ENCODE assay signal across 8 cellular contexts in the genomic region with DNA sequence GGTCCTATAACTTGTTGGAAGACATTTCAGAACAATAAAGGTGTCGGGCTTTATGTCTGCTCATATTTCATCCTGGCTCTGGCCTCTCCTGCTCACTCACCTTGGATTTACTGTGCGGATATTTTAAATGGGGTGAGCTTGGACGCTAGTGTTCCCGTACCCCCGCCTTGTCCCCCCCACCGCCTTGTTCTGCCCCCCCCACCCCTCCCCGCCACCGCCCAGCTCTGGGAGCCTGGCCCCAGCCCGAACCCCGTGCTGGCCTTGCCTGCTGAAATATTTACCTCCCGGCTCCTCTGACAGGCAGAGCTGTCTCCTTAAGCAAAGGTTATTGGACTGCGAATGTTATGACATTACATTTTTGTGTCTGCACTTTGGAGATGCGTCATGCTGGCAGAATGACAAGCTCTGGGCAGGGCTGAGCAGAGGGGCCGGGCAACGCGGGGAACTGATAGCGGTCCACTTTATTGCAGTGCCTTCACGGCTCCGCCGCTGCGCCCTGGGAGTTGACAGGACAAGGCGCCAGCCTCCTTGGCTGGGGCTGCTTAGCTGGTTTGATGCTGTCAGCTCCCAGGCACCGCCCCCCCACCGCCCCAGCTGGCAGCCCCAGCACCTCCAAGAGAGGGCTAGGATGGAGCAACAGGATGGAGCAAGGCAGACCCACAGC.
DNase-seq lines count a peak whose midpoint lies in the region; TF ChIP-seq lines count a peak whose summit lies in the region.

No MANE protein-coding gene starts in this region.

- peaks cover 0 to 4% (median 0%) of the 10 kb centered on the region in 3 donors for H3K36me3 Mint-ChIP-seq in immature natural killer cell

- intact Hi-C loops in sigmoid colon (cut with DNase I), result loop anchor here (10.0 kb wide), 1 partner anchor 324 kb away; no protein-coding TSS in a partner anchor

- H3K23ac ChIP-seq in mesendoderm (ENCODE audit: low read length), result no peak overlapping the region

- H3K4ac ChIP-seq in mesendoderm (ENCODE audit: low read depth, low read length), result no peak overlapping the region

- no peak overlapping the region for H2BK120ac ChIP-seq in mesendoderm (ENCODE audit: low read depth, low read length)

- peak overlapping the region; percentile 43 for H3K4me2 ChIP-seq in GM23248 (ENCODE audit: unreplicated experiment)
- H3K4me2 ChIP-seq in mesendoderm (ENCODE audit: low read length), result no peak overlapping the region

- no peak overlapping the region for H3K27ac Mint-ChIP-seq in immature natural killer cell

- H3K27ac ChIP-seq in GM23248 (peak overlapping the region; percentile 63), sigmoid colon (peak overlapping the region; percentile 81 to 91 (median 86)), mesendoderm (ENCODE audit: low read depth, low read length) (no peak overlapping the region)

- no peak overlapping the region for H3K4me3 Mint-ChIP-seq in immature natural killer cell

- H4K20me1 ChIP-seq in GM23248 (ENCODE audit: insufficient read depth), result no peaks in the 10 kb centered on the region

- H3K9me3 ChIP-seq in GM23248 (ENCODE audit: low read depth), result no peaks in the 10 kb centered on the region
- no peaks in the 10 kb centered on the region for H3K9me3 ChIP-seq in sigmoid colon

- 6% methylated on average over 21 to 24 of the region's 24 CpGs for WGBS in GM23248 (ENCODE audit: low coverage in 1 of 2, low lambda C conversion rate in 2 of 2, missing lambda C conversion rate in 2 of 2), 2 experiments
- WGBS in sigmoid colon, 2 donors, result 17 to 62% methylated on average over 24 of the region's 24 CpGs
- no CpG with 5 or more reads among the region's 24 CpGs for WGBS in mesendoderm (ENCODE audit: extremely low coverage, insufficient coverage, low lambda C conversion rate)

- H3K27me3 ChIP-seq in GM23248 (replicated peaks; ENCODE audit: insufficient read depth) (no peaks in the 10 kb centered on the region), sigmoid colon (no peaks in the 10 kb centered on the region), mesendoderm (ENCODE audit: insufficient read depth, low read length, poor library complexity) (no peaks in the 10 kb centered on the region)

- no peaks in the 10 kb centered on the region for H3K4me1 Mint-ChIP-seq in immature natural killer cell

- no peak for TF ChIP-seq CTCF in sigmoid colon (IDR thresholded peaks at IDR 0.05)

- peaks cover 0 to 6% (median 2%) of the 10 kb centered on the region in 3 donors for H3K27me3 Mint-ChIP-seq in immature natural killer cell (ENCODE audit: low read depth in 3 of 3)

- peaks cover 76% of the 10 kb centered on the region for H3K79me2 ChIP-seq in GM23248 (ENCODE audit: insufficient read depth)
- no peaks in the 10 kb centered on the region for H3K79me2 ChIP-seq in mesendoderm (ENCODE audit: control insufficient read depth, insufficient read depth, low read length)

- TF ChIP-seq EP300 in sigmoid colon (IDR thresholded peaks at IDR 0.05), result peak in 2 of 4 donors; percentile 30 to 41

- no peak overlapping the region for H2BK15ac ChIP-seq in mesendoderm (replicated peaks; ENCODE audit: low read depth)

- in situ Hi-C loops in GM23248 (cut with MboI), result no loop called here

- no peaks in the 10 kb centered on the region for H3K9me2 ChIP-seq in GM23248 (ENCODE audit: insufficient read depth)

- H2BK5ac ChIP-seq in mesendoderm (ENCODE audit: low read length), result no peak overlapping the region

- H4K8ac ChIP-seq in mesendoderm (ENCODE audit: low read depth, low read length), result no peak overlapping the region

- no peak overlapping the region for H2AK5ac ChIP-seq in mesendoderm (ENCODE audit: low read length)

- no peaks in the 10 kb centered on the region for H3K9me3 Mint-ChIP-seq in immature natural killer cell

- H3K56ac ChIP-seq in mesendoderm (ENCODE audit: low read length), result no peak overlapping the region

- peaks cover 17% of the 10 kb centered on the region; the same call in 1 of the 2 replicates for H3F3A ChIP-seq in GM23248 (ENCODE audit: insufficient read depth)

- H3K36me3 ChIP-seq in GM23248 (ENCODE audit: low read depth) (no peaks in the 10 kb centered on the region), sigmoid colon (no peaks in the 10 kb centered on the region), mesendoderm (ENCODE audit: control insufficient read depth, insufficient read depth, low read length) (no peaks in the 10 kb centered on the region)

- H4K5ac ChIP-seq in mesendoderm (ENCODE audit: low read length), result no peak overlapping the region

- H3K79me1 ChIP-seq in mesendoderm (ENCODE audit: low read length), result no peaks in the 10 kb centered on the region

- no peak overlapping the region for H2AFZ ChIP-seq in GM23248

- TF ChIP-seq POLR2A in sigmoid colon (IDR thresholded peaks at IDR 0.05), result no peak

- H3K9ac ChIP-seq in GM23248 (peak overlapping the region; percentile 56), mesendoderm (ENCODE audit: low read length) (no peak overlapping the region)

- H3K4me3 ChIP-seq in GM23248 (no peak overlapping the region), sigmoid colon (no peak overlapping the region), mesendoderm (ENCODE audit: low read length) (no peak overlapping the region)

- DNase-seq in GM23248 (peak; percentile 97), NCI-H69 (lab: John Stamatoyannopoulos, UW) (peak; percentile 72), fibroblast of the conjunctiva (ENCODE audit: low read depth) (peak; percentile 56), sigmoid colon (peak; percentile 96), NCI-H1105 treated with DMSO at 0.1 percent for 48 hours (lab: John Stamatoyannopoulos, UW) (no peak), activated T-cell treated with anti-CD3 and anti-CD28 coated beads for 4 hours (no peak), mesendoderm (no peak), immature natural killer cell (no peak)

- H3K4me1 ChIP-seq in GM23248 (ENCODE audit: insufficient read depth) (peaks cover 29% of the 10 kb centered on the region), sigmoid colon (peaks cover 0 to 57% (median 50%) of the 10 kb centered on the region in 4 donors), mesendoderm (ENCODE audit: control insufficient read depth, low read depth, low read length) (no peaks in the 10 kb centered on the region)

- H3K18ac ChIP-seq in mesendoderm (ENCODE audit: low read length), result no peak overlapping the region

Comparison
In these comparisons a context has a peak if more than half of its experiments do, and no peak if none do; other contexts are left out.
1. DNase-seq: peak in GM23248 (single experiment), NCI-H69 (single experiment), fibroblast of the conjunctiva (single experiment) and sigmoid colon (single experiment); none in NCI-H1105 treated with DMSO at 0.1 percent for 48 hours (single experiment), activated T-cell treated with anti-CD3 and anti-CD28 coated beads for 4 hours (single experiment), mesendoderm (single experiment) and immature natural killer cell (0 of 3).